ENCODE assay signal across 18 cellular contexts in genomic region chrX:12910851-12911461, GRCh38. TPM values are rescaled to one million over a fixed set of nuclear protein-coding genes. Genes with fewer than 3 reads are reported as not detected.
DNase-seq lines count a peak whose midpoint lies in the region; ATAC-seq and TF ChIP-seq lines count a peak whose summit lies in the region.
"Had no signal": no experiment of that assay in that cellular context is flagged by ENCODE, and none has a peak within 500 bp of the region (broad histone marks: within the 10 kb centered on the region; RNA-seq: fewer than 3 reads in every experiment).

No MANE protein-coding gene starts in this region.

- no peak for TF ChIP-seq CTCF in activated CD8-positive, alpha-beta T cell treated with anti-CD3 and anti-CD28 coated beads for 36 hours (IDR thresholded peaks at IDR 0.05)
- TF ChIP-seq CTCF in MM.1S (IDR thresholded peaks at IDR 0.05; ENCODE audit: low read length), result no peak
- no peak for TF ChIP-seq CTCF in smooth muscle cell (IDR thresholded peaks at IDR 0.05; ENCODE audit: borderline replicate concordance, insufficient read depth, poor library complexity, severe bottlenecking)

- H3K27ac Mint-ChIP-seq in activated CD8-positive, alpha-beta T cell treated with anti-CD3 and anti-CD28 coated beads for 36 hours, result no peak overlapping the region
- H3K27ac Mint-ChIP-seq in activated CD8-positive, alpha-beta T cell treated with anti-CD3 and anti-CD28 coated beads, Interleukin-2, amount 10 ng/mL, durations not matched to agents 7 days and 5 days, result no peak overlapping the region
- no peak overlapping the region for H3K27ac Mint-ChIP-seq in activated naive CD8-positive, alpha-beta T cell treated with anti-CD3 and anti-CD28 coated beads for 36 hours
- peak overlapping the region in 1 of 2 donors; percentile 72 for H3K27ac Mint-ChIP-seq in stimulated activated naive CD8-positive, alpha-beta T cell treated with anti-CD3 and anti-CD28 coated beads, Interleukin-15, amount 100 ng/mL, for 72 hours

- H3K36me3 Mint-ChIP-seq in activated CD8-positive, alpha-beta T cell treated with anti-CD3 and anti-CD28 coated beads for 36 hours (ENCODE audit: low read depth), result no peaks in the 10 kb centered on the region
- no peaks in the 10 kb centered on the region for H3K36me3 Mint-ChIP-seq in activated CD8-positive, alpha-beta T cell treated with anti-CD3 and anti-CD28 coated beads, Interleukin-2, amount 10 ng/mL, durations not matched to agents 7 days and 5 days (ENCODE audit: low read depth)
- H3K36me3 Mint-ChIP-seq in activated naive CD8-positive, alpha-beta T cell treated with anti-CD3 and anti-CD28 coated beads for 36 hours, result no peaks in the 10 kb centered on the region

- intact Hi-C loops in activated CD8-positive, alpha-beta T cell treated with anti-CD3 and anti-CD28 coated beads for 36 hours (cut with micrococcal nuclease), result no loop called here

- no peaks in the 10 kb centered on the region for H3K9me3 Mint-ChIP-seq in activated CD8-positive, alpha-beta T cell treated with anti-CD3 and anti-CD28 coated beads for 36 hours
- H3K9me3 Mint-ChIP-seq in activated CD8-positive, alpha-beta T cell treated with anti-CD3 and anti-CD28 coated beads, Interleukin-2, amount 10 ng/mL, durations not matched to agents 7 days and 5 days (ENCODE audit: insufficient read depth), result no peaks in the 10 kb centered on the region
- no peaks in the 10 kb centered on the region for H3K9me3 Mint-ChIP-seq in activated naive CD8-positive, alpha-beta T cell treated with anti-CD3 and anti-CD28 coated beads for 36 hours
- H3K9me3 Mint-ChIP-seq in stimulated activated naive CD8-positive, alpha-beta T cell treated with anti-CD3 and anti-CD28 coated beads, Interleukin-15, amount 100 ng/mL, for 72 hours, result no peaks in the 10 kb centered on the region

- no peak overlapping the region for H3K4me2 ChIP-seq in MM.1S (ENCODE audit: low read depth, low read length)
- no peak overlapping the region for H3K4me2 ChIP-seq in smooth muscle cell

- no peaks in the 10 kb centered on the region for H4K20me1 ChIP-seq in MM.1S (ENCODE audit: insufficient read depth, low read length)
- no peaks in the 10 kb centered on the region for H4K20me1 ChIP-seq in smooth muscle cell (ENCODE audit: low read depth)

- H3K36me3 ChIP-seq in MM.1S (replicated peaks; ENCODE audit: insufficient read depth, low read length) (no peaks in the 10 kb centered on the region), smooth muscle cell (ENCODE audit: low read depth) (no peaks in the 10 kb centered on the region)

- no peaks in the 10 kb centered on the region for H3K27me3 Mint-ChIP-seq in activated CD8-positive, alpha-beta T cell treated with anti-CD3 and anti-CD28 coated beads for 36 hours
- H3K27me3 Mint-ChIP-seq in activated CD8-positive, alpha-beta T cell treated with anti-CD3 and anti-CD28 coated beads, Interleukin-2, amount 10 ng/mL, durations not matched to agents 7 days and 5 days (ENCODE audit: low read depth), result no peaks in the 10 kb centered on the region
- H3K27me3 Mint-ChIP-seq in activated naive CD8-positive, alpha-beta T cell treated with anti-CD3 and anti-CD28 coated beads for 36 hours, result no peaks in the 10 kb centered on the region
- H3K27me3 Mint-ChIP-seq in stimulated activated naive CD8-positive, alpha-beta T cell treated with anti-CD3 and anti-CD28 coated beads, Interleukin-15, amount 100 ng/mL, for 72 hours, result no peaks in the 10 kb centered on the region

- H3K9ac ChIP-seq in MM.1S (ENCODE audit: low read length) (no peak overlapping the region), smooth muscle cell (ENCODE audit: low read depth) (no peak overlapping the region)

- H2AFZ ChIP-seq in MM.1S (ENCODE audit: low read length), result no peak overlapping the region
- no peak overlapping the region for H2AFZ ChIP-seq in smooth muscle cell (ENCODE audit: low read depth)

- no peak overlapping the region for H3K4me3 ChIP-seq in MM.1S (ENCODE audit: low read length)
- H3K4me3 ChIP-seq in smooth muscle cell, result no peak overlapping the region

- H3K27me3 ChIP-seq in MM.1S (replicated peaks; ENCODE audit: insufficient read depth, low read length), result no peaks in the 10 kb centered on the region
- H3K27me3 ChIP-seq in smooth muscle cell (ENCODE audit: low read depth), result no peaks in the 10 kb centered on the region

- H3K4me3 Mint-ChIP-seq in activated CD8-positive, alpha-beta T cell treated with anti-CD3 and anti-CD28 coated beads for 36 hours, result no peak overlapping the region
- no peak overlapping the region for H3K4me3 Mint-ChIP-seq in activated CD8-positive, alpha-beta T cell treated with anti-CD3 and anti-CD28 coated beads, Interleukin-2, amount 10 ng/mL, durations not matched to agents 7 days and 5 days
- peak overlapping the region; percentile 22 for H3K4me3 Mint-ChIP-seq in activated naive CD8-positive, alpha-beta T cell treated with anti-CD3 and anti-CD28 coated beads for 36 hours
- no peak overlapping the region for H3K4me3 Mint-ChIP-seq in stimulated activated naive CD8-positive, alpha-beta T cell treated with anti-CD3 and anti-CD28 coated beads, Interleukin-15, amount 100 ng/mL, for 72 hours

- H3K79me2 ChIP-seq in MM.1S (ENCODE audit: low read length), result no peaks in the 10 kb centered on the region
- H3K79me2 ChIP-seq in smooth muscle cell (ENCODE audit: low read depth), result no peaks in the 10 kb centered on the region

- ATAC-seq in activated CD8-positive, alpha-beta T cell treated with anti-CD3 and anti-CD28 coated beads for 36 hours, result peak; percentile 34
- no peak for ATAC-seq in activated CD8-positive, alpha-beta T cell treated with anti-CD3 and anti-CD28 coated beads, Interleukin-2, amount 10 ng/mL, durations not matched to agents 7 days and 5 days
- peak; percentile 76 for ATAC-seq in stimulated activated naive CD8-positive, alpha-beta T cell treated with anti-CD3 and anti-CD28 coated beads, Interleukin-15, amount 100 ng/mL, for 72 hours
- ATAC-seq: HepG2, Right ventricle myocardium inferior had no signal

- POLR2A ChIA-PET in activated CD8-positive, alpha-beta T cell treated with anti-CD3 and anti-CD28 coated beads for 36 hours (lab: Charles Lee), result interaction anchor here (0.7 kb wide), 1 partner anchor 1083 kb away, joined by 3 read pairs; no protein-coding TSS in a partner anchor
- POLR2A ChIA-PET in activated CD8-positive, alpha-beta T cell treated with anti-CD3 and anti-CD28 coated beads, Interleukin-2, amount 10 ng/mL, durations not matched to agents 7 days and 5 days (lab: Charles Lee), result no interaction called here

- WGBS in smooth muscle cell (ENCODE audit: low lambda C conversion rate), result 71% methylated on average over 4 of the region's 4 CpGs

- no peaks in the 10 kb centered on the region for H3F3A ChIP-seq in MM.1S (ENCODE audit: insufficient read depth, low read length)
- H3F3A ChIP-seq in smooth muscle cell (ENCODE audit: low read depth), result no peaks in the 10 kb centered on the region

- H3K4me1 ChIP-seq in MM.1S (ENCODE audit: low read length) (no peaks in the 10 kb centered on the region), smooth muscle cell (ENCODE audit: low read depth) (no peaks in the 10 kb centered on the region)

- peaks cover 18% of the 10 kb centered on the region for H3K4me1 Mint-ChIP-seq in activated CD8-positive, alpha-beta T cell treated with anti-CD3 and anti-CD28 coated beads for 36 hours (ENCODE audit: low read depth)
- H3K4me1 Mint-ChIP-seq in activated CD8-positive, alpha-beta T cell treated with anti-CD3 and anti-CD28 coated beads, Interleukin-2, amount 10 ng/mL, durations not matched to agents 7 days and 5 days (ENCODE audit: low read depth), result peaks cover 17% of the 10 kb centered on the region
- H3K4me1 Mint-ChIP-seq in activated naive CD8-positive, alpha-beta T cell treated with anti-CD3 and anti-CD28 coated beads for 36 hours, result peaks cover 18% of the 10 kb centered on the region
- peaks cover 21% of the 10 kb centered on the region for H3K4me1 Mint-ChIP-seq in stimulated activated naive CD8-positive, alpha-beta T cell treated with anti-CD3 and anti-CD28 coated beads, Interleukin-15, amount 100 ng/mL, for 72 hours

- H3K27ac ChIP-seq in MM.1S (ENCODE audit: low read length) (no peak overlapping the region), smooth muscle cell (ENCODE audit: low read depth) (no peak overlapping the region)

- no peaks in the 10 kb centered on the region for H3K9me2 ChIP-seq in MM.1S (replicated peaks; ENCODE audit: insufficient read depth, low read length)

- H3K9me3 ChIP-seq in MM.1S (replicated peaks; ENCODE audit: insufficient read depth, low read length) (no peaks in the 10 kb centered on the region), smooth muscle cell (replicated peaks; ENCODE audit: low read depth) (no peaks in the 10 kb centered on the region)

- CTCF ChIA-PET in activated CD8-positive, alpha-beta T cell treated with anti-CD3 and anti-CD28 coated beads for 36 hours (lab: Charles Lee), result no interaction called here
- CTCF ChIA-PET in activated CD8-positive, alpha-beta T cell treated with anti-CD3 and anti-CD28 coated beads, Interleukin-2, amount 10 ng/mL, durations not matched to agents 7 days and 5 days (lab: Charles Lee), result interaction anchor here (1.4 to 1.7 kb wide), 3 partner anchors 10 to 97 kb away, joined by 3 to 4 read pairs (median 4); no protein-coding TSS in a partner anchor

- no peak for DNase-seq in activated CD8-positive, alpha-beta T cell treated with anti-CD3 and anti-CD28 coated beads for 36 hours
- DNase-seq in activated CD8-positive, alpha-beta T cell treated with anti-CD3 and anti-CD28 coated beads, Interleukin-2, amount 10 ng/mL, durations not matched to agents 7 days and 5 days, result no peak
- DNase-seq in MV-4-11 (lab: John Stamatoyannopoulos, UW) (peak; percentile 71), MM.1S (no peak), smooth muscle cell (lab: John Stamatoyannopoulos, UW; ENCODE audit: unreplicated experiment) (no peak), T-helper 9 cell (no peak)
- DNase-seq in activated naive CD8-positive, alpha-beta T cell treated with anti-CD3 and anti-CD28 coated beads for 36 hours, result no peak
- no peak for DNase-seq in stimulated activated naive CD8-positive, alpha-beta T cell treated with anti-CD3 and anti-CD28 coated beads, Interleukin-15, amount 100 ng/mL, for 72 hours
- DNase-seq: C1 segment of cervical spinal cord, COR-L47, DMS153, Karpas-422, NCI-H1436 treated with DMSO at 0.1 percent for 48 hours, NCI-H2081, NCI-H524 treated with DMSO at 0.1 percent for 48 hours had no signal

RNA-seq across cellular contexts. Expression of gene TLR8, which starts 4.5 kb away (rescaled TPM):
- total RNA-seq in activated CD8-positive, alpha-beta T cell treated with anti-CD3 and anti-CD28 coated beads for 36 hours, result not detected
- total RNA-seq in activated CD8-positive, alpha-beta T cell treated with anti-CD3 and anti-CD28 coated beads, Interleukin-2, amount 10 ng/mL, durations not matched to agents 7 days and 5 days, result not detected
- total RNA-seq in activated naive CD8-positive, alpha-beta T cell treated with anti-CD3 and anti-CD28 coated beads for 36 hours, result not detected
- not detected in 2 replicates for total RNA-seq in smooth muscle cell
- not detected in 2 replicates for polyA plus RNA-seq in smooth muscle cell
- total RNA-seq: H7, HepG2 had no signal
- polyA plus RNA-seq: HepG2 had no signal

RNA-seq across cellular contexts. Expression of gene TLR7, which starts 44.1 kb away (rescaled TPM):
- under 1 TPM; 0.07 to 0.13 TPM for total RNA-seq in activated CD8-positive, alpha-beta T cell treated with anti-CD3 and anti-CD28 coated beads for 36 hours
- under 1 TPM in 1 of 2 experiments, not detected in 1; 0.05 TPM for total RNA-seq in activated CD8-positive, alpha-beta T cell treated with anti-CD3 and anti-CD28 coated beads, Interleukin-2, amount 10 ng/mL, durations not matched to agents 7 days and 5 days
- under 1 TPM; 0.21 to 0.28 TPM for total RNA-seq in activated naive CD8-positive, alpha-beta T cell treated with anti-CD3 and anti-CD28 coated beads for 36 hours
- total RNA-seq in smooth muscle cell, result 0.27 TPM in 1 of 2 replicates, not detected in the other
- polyA plus RNA-seq in smooth muscle cell, result not detected in 2 replicates
- total RNA-seq: H7, HepG2 had no signal
- polyA plus RNA-seq: HepG2 had no signal
